In the genomic region with DNA sequence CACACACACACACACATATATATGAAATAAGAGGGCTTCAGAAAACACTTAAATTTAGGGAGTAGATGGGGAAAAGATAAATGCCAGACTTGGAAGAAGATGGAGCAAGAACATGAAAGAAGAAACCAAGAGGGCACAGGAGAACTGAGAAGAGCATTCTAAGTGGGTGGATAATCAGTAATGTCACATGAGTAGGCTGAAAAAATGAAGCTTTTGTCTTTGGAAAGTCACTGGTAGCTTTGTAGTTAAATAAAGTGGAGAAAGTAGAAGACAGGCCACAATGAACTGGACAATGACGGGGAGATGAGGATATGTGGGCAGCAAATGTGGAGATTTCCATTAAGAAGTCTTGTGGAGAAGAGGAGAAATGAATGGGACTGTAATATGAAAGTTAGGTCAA, we compare ENCODE assay signal across 2 cellular contexts.
TF ChIP-seq lines count a peak whose summit lies in the region.

No MANE protein-coding gene starts in this region.

TF ChIP-seq in SK-N-SH, 30 proteins besides CTCF, POLR2A, EP300 and RAD21 (continued from another document):
- TF ChIP-seq, protein P1, sequence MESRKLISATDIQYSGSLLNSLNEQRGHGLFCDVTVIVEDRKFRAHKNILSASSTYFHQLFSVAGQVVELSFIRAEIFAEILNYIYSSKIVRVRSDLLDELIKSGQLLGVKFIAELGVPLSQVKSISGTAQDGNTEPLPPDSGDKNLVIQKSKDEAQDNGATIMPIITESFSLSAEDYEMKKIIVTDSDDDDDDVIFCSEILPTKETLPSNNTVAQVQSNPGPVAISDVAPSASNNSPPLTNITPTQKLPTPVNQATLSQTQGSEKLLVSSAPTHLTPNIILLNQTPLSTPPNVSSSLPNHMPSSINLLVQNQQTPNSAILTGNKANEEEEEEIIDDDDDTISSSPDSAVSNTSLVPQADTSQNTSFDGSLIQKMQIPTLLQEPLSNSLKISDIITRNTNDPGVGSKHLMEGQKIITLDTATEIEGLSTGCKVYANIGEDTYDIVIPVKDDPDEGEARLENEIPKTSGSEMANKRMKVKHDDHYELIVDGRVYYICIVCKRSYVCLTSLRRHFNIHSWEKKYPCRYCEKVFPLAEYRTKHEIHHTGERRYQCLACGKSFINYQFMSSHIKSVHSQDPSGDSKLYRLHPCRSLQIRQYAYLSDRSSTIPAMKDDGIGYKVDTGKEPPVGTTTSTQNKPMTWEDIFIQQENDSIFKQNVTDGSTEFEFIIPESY (IDR thresholded peaks at IDR 0.05; ENCODE audit: borderline replicate concordance, low read depth), result no peak

TF ChIP-seq in SK-N-SH treated with all-trans-retinoic acid at 6 μM for 48 hours, 23 proteins besides CTCF, POLR2A, EP300 and RAD21 (continued from another document):
- TF ChIP-seq, protein P2, sequence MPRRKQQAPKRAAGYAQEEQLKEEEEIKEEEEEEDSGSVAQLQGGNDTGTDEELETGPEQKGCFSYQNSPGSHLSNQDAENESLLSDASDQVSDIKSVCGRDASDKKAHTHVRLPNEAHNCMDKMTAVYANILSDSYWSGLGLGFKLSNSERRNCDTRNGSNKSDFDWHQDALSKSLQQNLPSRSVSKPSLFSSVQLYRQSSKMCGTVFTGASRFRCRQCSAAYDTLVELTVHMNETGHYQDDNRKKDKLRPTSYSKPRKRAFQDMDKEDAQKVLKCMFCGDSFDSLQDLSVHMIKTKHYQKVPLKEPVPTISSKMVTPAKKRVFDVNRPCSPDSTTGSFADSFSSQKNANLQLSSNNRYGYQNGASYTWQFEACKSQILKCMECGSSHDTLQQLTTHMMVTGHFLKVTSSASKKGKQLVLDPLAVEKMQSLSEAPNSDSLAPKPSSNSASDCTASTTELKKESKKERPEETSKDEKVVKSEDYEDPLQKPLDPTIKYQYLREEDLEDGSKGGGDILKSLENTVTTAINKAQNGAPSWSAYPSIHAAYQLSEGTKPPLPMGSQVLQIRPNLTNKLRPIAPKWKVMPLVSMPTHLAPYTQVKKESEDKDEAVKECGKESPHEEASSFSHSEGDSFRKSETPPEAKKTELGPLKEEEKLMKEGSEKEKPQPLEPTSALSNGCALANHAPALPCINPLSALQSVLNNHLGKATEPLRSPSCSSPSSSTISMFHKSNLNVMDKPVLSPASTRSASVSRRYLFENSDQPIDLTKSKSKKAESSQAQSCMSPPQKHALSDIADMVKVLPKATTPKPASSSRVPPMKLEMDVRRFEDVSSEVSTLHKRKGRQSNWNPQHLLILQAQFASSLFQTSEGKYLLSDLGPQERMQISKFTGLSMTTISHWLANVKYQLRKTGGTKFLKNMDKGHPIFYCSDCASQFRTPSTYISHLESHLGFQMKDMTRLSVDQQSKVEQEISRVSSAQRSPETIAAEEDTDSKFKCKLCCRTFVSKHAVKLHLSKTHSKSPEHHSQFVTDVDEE (CRISPR knock-in tag; IDR thresholded peaks at IDR 0.05), result no peak
- TF ChIP-seq ZNF565 (CRISPR knock-in tag; conservative IDR thresholded peaks at IDR 0.05; ENCODE audit: low read depth) (no peak), TCF4 (CRISPR knock-in tag; IDR thresholded peaks at IDR 0.05; ENCODE audit: borderline replicate concordance) (no peak), ARNTL (CRISPR knock-in tag; IDR thresholded peaks at IDR 0.05; ENCODE audit: borderline replicate concordance, low read depth) (no peak)
